ENCODE assay signal across 9 cellular contexts in genomic region chr1:52674497-52675384, GRCh38. TPM values are rescaled to one million over a fixed set of nuclear protein-coding genes. Genes with fewer than 3 reads are reported as not detected.
DNase-seq lines count a peak whose midpoint lies in the region; ATAC-seq and TF ChIP-seq lines count a peak whose summit lies in the region.
"Had no signal": no experiment of that assay in that cellular context is flagged by ENCODE, and none has a peak within 500 bp of the region (broad histone marks: within the 10 kb centered on the region; RNA-seq: fewer than 3 reads in every experiment).

No MANE protein-coding gene starts in this region.

- no peaks in the 10 kb centered on the region for H3K9me2 ChIP-seq in PC-9 (ENCODE audit: insufficient read depth)

- no peaks in the 10 kb centered on the region for H4K20me1 ChIP-seq in PC-9 (ENCODE audit: insufficient read depth)

- CTCF ChIA-PET in PC-9 (lab: Charles Lee) = interaction anchor here (0.6 kb wide), 1 partner anchor 232 kb away, joined by 3 read pairs; no protein-coding TSS in a partner anchor

- peaks cover 12% of the 10 kb centered on the region for H3K4me1 Mint-ChIP-seq in activated T-cell treated with anti-CD3 and anti-CD28 coated beads, Interleukin-2, amount 50 U/mL, for 24 hours (ENCODE audit: low read depth)
- H3K4me1 Mint-ChIP-seq in effector memory CD8-positive, alpha-beta T cell (ENCODE audit: low read depth in 2 of 2) = peaks cover 0 to 5% of the 10 kb centered on the region in 2 donors

- TF ChIP-seq CTCF in PC-9 (conservative IDR thresholded peaks at IDR 0.05) = no peak
- no peak for TF ChIP-seq CTCF in retinal pigment epithelial cell (conservative IDR thresholded peaks at IDR 0.05; ENCODE audit: low read depth, low read length)

- H2AFZ ChIP-seq in PC-9 = no peak overlapping the region

- POLR2A ChIA-PET in PC-9 (lab: Charles Lee; ENCODE audit: unreplicated experiment) = no interaction called here

- H3K4me1 ChIP-seq in PC-9 (replicated peaks; ENCODE audit: insufficient read depth) = peaks cover 15% of the 10 kb centered on the region

- no peak overlapping the region for H3K4me3 ChIP-seq in PC-9
- H3K4me3 ChIP-seq in retinal pigment epithelial cell (ENCODE audit: low read length) = no peak overlapping the region
- H3K4me3 ChIP-seq: heart left ventricle had no signal

- no peak for ATAC-seq in effector memory CD8-positive, alpha-beta T cell (replicated peaks)
- no peak for ATAC-seq in GM18907 (IDR thresholded peaks at IDR 0.05; ENCODE audit: unreplicated experiment)
- ATAC-seq: heart left ventricle had no signal

- H3F3A ChIP-seq in PC-9 (ENCODE audit: insufficient read depth, low read depth) = peaks cover 5% of the 10 kb centered on the region; the same call in 1 of the 2 replicates

- H3K27ac ChIP-seq in PC-9 = no peak overlapping the region
- H3K27ac ChIP-seq: heart left ventricle had no signal

- no peaks in the 10 kb centered on the region for H3K9me3 Mint-ChIP-seq in activated T-cell treated with anti-CD3 and anti-CD28 coated beads, Interleukin-2, amount 50 U/mL, for 24 hours
- H3K9me3 Mint-ChIP-seq in effector memory CD8-positive, alpha-beta T cell = no peaks in the 10 kb centered on the region

- H3K4me2 ChIP-seq in PC-9 = peak overlapping the region; percentile 39

- BruUV-seq in PC-9 (replicated peaks; lab: Mats Ljungman, UMichigan) = no TSS peak

- peak overlapping the region; percentile 66 for H3K27ac Mint-ChIP-seq in activated T-cell treated with anti-CD3 and anti-CD28 coated beads, Interleukin-2, amount 50 U/mL, for 24 hours
- H3K27ac Mint-ChIP-seq in effector memory CD8-positive, alpha-beta T cell = peak overlapping the region; percentile 56 to 75

- no peaks in the 10 kb centered on the region for H3K79me2 ChIP-seq in PC-9 (ENCODE audit: low read depth)

- intact Hi-C loops in PC-9 (cut with micrococcal nuclease; ENCODE audit: unreplicated experiment) = no loop called here

- DNase-seq in activated T-cell treated with anti-CD3 and anti-CD28 coated beads, Interleukin-2, amount 50 U/mL, for 24 hours = no peak
- no peak for DNase-seq in activated T-cell treated with anti-CD3 and anti-CD28 coated beads, Interleukin-2, amount 50 U/mL, for 48 hours
- DNase-seq in PC-9 = peak; percentile 54 to 84
- no peak for DNase-seq in effector memory CD8-positive, alpha-beta T cell
- peak; percentile 54 for DNase-seq in retinal pigment epithelial cell (ENCODE audit: low read depth)
- no peak for DNase-seq in inferior parietal cortex (ENCODE audit: extremely low spot score)
- DNase-seq in NCI-H2107 (lab: John Stamatoyannopoulos, UW) = no peak
- DNase-seq: heart left ventricle had no signal

- no peaks in the 10 kb centered on the region for H3K27me3 Mint-ChIP-seq in activated T-cell treated with anti-CD3 and anti-CD28 coated beads, Interleukin-2, amount 50 U/mL, for 24 hours
- no peaks in the 10 kb centered on the region for H3K27me3 Mint-ChIP-seq in effector memory CD8-positive, alpha-beta T cell

- peaks cover 26% of the 10 kb centered on the region for H3K36me3 Mint-ChIP-seq in activated T-cell treated with anti-CD3 and anti-CD28 coated beads, Interleukin-2, amount 50 U/mL, for 24 hours (ENCODE audit: low read depth)
- H3K36me3 Mint-ChIP-seq in effector memory CD8-positive, alpha-beta T cell (ENCODE audit: insufficient read depth) = peaks cover 17% of the 10 kb centered on the region

- H3K9me3 ChIP-seq in PC-9 (ENCODE audit: insufficient read depth, low read depth) = no peaks in the 10 kb centered on the region
- H3K9me3 ChIP-seq: heart left ventricle had no signal

- no peak overlapping the region for H3K4me3 Mint-ChIP-seq in activated T-cell treated with anti-CD3 and anti-CD28 coated beads, Interleukin-2, amount 50 U/mL, for 24 hours
- H3K4me3 Mint-ChIP-seq in effector memory CD8-positive, alpha-beta T cell = no peak overlapping the region

- no peaks in the 10 kb centered on the region for H3K36me3 ChIP-seq in PC-9 (ENCODE audit: low read depth)
- H3K36me3 ChIP-seq: heart left ventricle had no signal

- H3K27me3 ChIP-seq in PC-9 (ENCODE audit: insufficient read depth, low read depth) = no peaks in the 10 kb centered on the region
- H3K27me3 ChIP-seq: heart left ventricle had no signal

RNA-seq across cellular contexts. Expression of gene COA7, which starts 23.4 kb away (rescaled TPM):
- total RNA-seq in PC-9 (2021) = 19.8 and 20.7 TPM in 2 replicates

RNA-seq across cellular contexts. Expression of gene SHISAL2A, which starts 41.8 kb away (rescaled TPM):
- total RNA-seq in PC-9 (2021) = not detected in 2 replicates

RNA-seq across cellular contexts. Expression of gene ZYG11B, which starts 51.5 kb away (rescaled TPM):
- 18.6 and 21.4 TPM in 2 replicates for total RNA-seq in PC-9 (2021)

Comparison
In these comparisons a context has a peak if more than half of its experiments do, and no peak if none do; other contexts are left out.
1. DNase-seq: peak in PC-9 (2 of 2) and retinal pigment epithelial cell (single experiment); none in activated T-cell treated with anti-CD3 and anti-CD28 coated beads, Interleukin-2, amount 50 U/mL, for 24 hours (single experiment), activated T-cell treated with anti-CD3 and anti-CD28 coated beads, Interleukin-2, amount 50 U/mL, for 48 hours (0 of 2), effector memory CD8-positive, alpha-beta T cell (0 of 3), inferior parietal cortex (single experiment) and NCI-H2107 (single experiment).